Comparison of ENCODE assay signal across 9 cellular contexts in genomic region chr20:47315339-47315662, GRCh38. TPM values are rescaled to one million over a fixed set of nuclear protein-coding genes. Genes with fewer than 3 reads are reported as not detected.
A peak's percentile ranks its signal among the peaks of the same experiment; 100 is the strongest.
DNase-seq lines count a peak whose midpoint lies in the region; ATAC-seq, FAIRE-seq and TF ChIP-seq lines count a peak whose summit lies in the region.
"Had no signal": no experiment of that assay in that cellular context is flagged by ENCODE, and none has a peak within 500 bp of the region (broad histone marks: within the 10 kb centered on the region; RNA-seq: fewer than 3 reads in every experiment).

No MANE protein-coding gene starts in this region.

- H3K27ac ChIP-seq in adrenal gland (peak overlapping the region; percentile 88 to 97 (median 97)), kidney (ENCODE audit: low read depth in 2 of 2, low read length in 2 of 2) (peak overlapping the region; percentile 81 to 93), testis (peak overlapping the region; percentile 91 to 94)
- H3K27ac ChIP-seq in effector memory CD4-positive, alpha-beta T cell (ENCODE audit: insufficient read depth, low read length, poor library complexity, severe bottlenecking): no peak overlapping the region

- no peak for ATAC-seq in HG03521 (IDR thresholded peaks at IDR 0.05; ENCODE audit: unreplicated experiment)
- no peak for ATAC-seq in HG03460 (IDR thresholded peaks at IDR 0.05; ENCODE audit: unreplicated experiment)

- H3K4me1 ChIP-seq in adrenal gland (replicated peaks in 1 of 2) (peaks cover 58 to 76% of the 10 kb centered on the region in 2 donors), kidney (ENCODE audit: control insufficient read depth in 1 of 2, insufficient read depth in 1 of 2, low read depth in 1 of 2, low read length in 2 of 2) (peaks cover 50 to 55% of the 10 kb centered on the region in 2 donors), testis (peaks cover 60% of the 10 kb centered on the region)
- peaks cover 21% of the 10 kb centered on the region for H3K4me1 ChIP-seq in effector memory CD4-positive, alpha-beta T cell (ENCODE audit: control insufficient read depth, insufficient read depth, low read length, poor library complexity, severe bottlenecking)

- TF ChIP-seq POLR2A in adrenal gland (IDR thresholded peaks at IDR 0.05): no peak
- no peak for TF ChIP-seq POLR2A in testis (IDR thresholded peaks at IDR 0.05)

- H3K9me3 ChIP-seq in adrenal gland (replicated peaks in 1 of 3): no peaks in the 10 kb centered on the region
- no peaks in the 10 kb centered on the region for H3K9me3 ChIP-seq in kidney (ENCODE audit: control insufficient read depth in 1 of 2, low read length in 2 of 2)
- H3K9me3 ChIP-seq in testis: no peaks in the 10 kb centered on the region
- H3K9me3 ChIP-seq in effector memory CD4-positive, alpha-beta T cell (ENCODE audit: control insufficient read depth, low read length): no peaks in the 10 kb centered on the region

- H3K27me3 ChIP-seq in adrenal gland (no peaks in the 10 kb centered on the region), testis (no peaks in the 10 kb centered on the region)
- H3K27me3 ChIP-seq in effector memory CD4-positive, alpha-beta T cell (replicated peaks; ENCODE audit: control insufficient read depth, insufficient read depth, low read length, poor library complexity, severe bottlenecking): no peaks in the 10 kb centered on the region

- FAIRE-seq in kidney (lab: Jason Lieb, UNC): no peak
- FAIRE-seq: colon had no signal

- WGBS in adrenal gland, 4 donors: 23 to 41% (median 35%) methylated on average over 4 of the region's 4 CpGs
- WGBS in testis, 2 donors: 50 to 66% methylated on average over 4 of the region's 4 CpGs

- intact Hi-C loops in adrenal gland (cut with DNase I): loop anchor here in 1 of 2 donors (5.0 kb wide), 1 partner anchor 42 kb away; the partner anchor contains the start of gene ZMYND8
- intact Hi-C loops in kidney (cut with DNase I): loop anchor here (10.0 kb wide), 1 partner anchor 50 kb away; no protein-coding TSS in a partner anchor
- intact Hi-C loops in testis (cut with DNase I; ENCODE audit: low total_unique reads): loop anchor here (5.0 kb wide), 2 partner anchors 38 to 42 kb away; partner anchors contain the start of gene ZMYND8

- H3K4me3 ChIP-seq in adrenal gland (no peak overlapping the region), kidney (ENCODE audit: low read length in 2 of 2) (no peak overlapping the region), testis (no peak overlapping the region)
- H3K4me3 ChIP-seq in effector memory CD4-positive, alpha-beta T cell (ENCODE audit: insufficient read depth, low read depth, low read length, poor library complexity, severe bottlenecking): no peak overlapping the region

- DNase-seq in NCI-H1436 (lab: John Stamatoyannopoulos, UW) (peak; percentile 36), NCI-H1436 treated with DMSO at 0.1 percent for 48 hours (lab: John Stamatoyannopoulos, UW) (no peak), adrenal gland (no peak), kidney (no peak), testis (no peak)
- no peak for DNase-seq in effector memory CD4-positive, alpha-beta T cell

- H3K36me3 ChIP-seq in adrenal gland (replicated peaks in 1 of 2) (peaks cover 0 to 8% of the 10 kb centered on the region in 2 donors), kidney (ENCODE audit: control insufficient read depth in 1 of 2, insufficient read depth in 2 of 2, low read length in 2 of 2) (no peaks in the 10 kb centered on the region), testis (ENCODE audit: low read depth, missing control alignments) (no peaks in the 10 kb centered on the region)
- H3K36me3 ChIP-seq in effector memory CD4-positive, alpha-beta T cell (ENCODE audit: control insufficient read depth, insufficient read depth, low read length): peaks cover 8% of the 10 kb centered on the region

- TF ChIP-seq CTCF in adrenal gland (IDR thresholded peaks at IDR 0.05) (no peak), kidney (IDR thresholded peaks at IDR 0.05; ENCODE audit: borderline replicate concordance, extremely low read depth, insufficient read depth) (no peak), testis (IDR thresholded peaks at IDR 0.05) (no peak)

- peak overlapping the region in 1 of 2 donors; percentile 59 for H3K9ac ChIP-seq in kidney (ENCODE audit: low read length in 2 of 2)

RNA-seq across cellular contexts. Expression of gene ZMYND8, which starts 41.2 kb away (rescaled TPM):
- total RNA-seq in adrenal gland (100 to 1,000 TPM in 2 of 8 donors, 10 to 100 TPM in 6; 58.4 to 116 (median 70.5) TPM), kidney (37.5 TPM), testis (100 to 1,000 TPM in 1 of 2 donors, 10 to 100 TPM in 1; 87.2 to 102 TPM)
- polyA plus RNA-seq in adrenal gland (10 to 100 TPM; 37.0 to 83.9 (median 64.1) TPM), kidney (ENCODE audit: insufficient read depth, low read depth, low replicate concordance) (10.5 TPM), testis (ENCODE audit: insufficient read depth, low read depth, low replicate concordance) (30.4 TPM)
